In the genomic region with DNA sequence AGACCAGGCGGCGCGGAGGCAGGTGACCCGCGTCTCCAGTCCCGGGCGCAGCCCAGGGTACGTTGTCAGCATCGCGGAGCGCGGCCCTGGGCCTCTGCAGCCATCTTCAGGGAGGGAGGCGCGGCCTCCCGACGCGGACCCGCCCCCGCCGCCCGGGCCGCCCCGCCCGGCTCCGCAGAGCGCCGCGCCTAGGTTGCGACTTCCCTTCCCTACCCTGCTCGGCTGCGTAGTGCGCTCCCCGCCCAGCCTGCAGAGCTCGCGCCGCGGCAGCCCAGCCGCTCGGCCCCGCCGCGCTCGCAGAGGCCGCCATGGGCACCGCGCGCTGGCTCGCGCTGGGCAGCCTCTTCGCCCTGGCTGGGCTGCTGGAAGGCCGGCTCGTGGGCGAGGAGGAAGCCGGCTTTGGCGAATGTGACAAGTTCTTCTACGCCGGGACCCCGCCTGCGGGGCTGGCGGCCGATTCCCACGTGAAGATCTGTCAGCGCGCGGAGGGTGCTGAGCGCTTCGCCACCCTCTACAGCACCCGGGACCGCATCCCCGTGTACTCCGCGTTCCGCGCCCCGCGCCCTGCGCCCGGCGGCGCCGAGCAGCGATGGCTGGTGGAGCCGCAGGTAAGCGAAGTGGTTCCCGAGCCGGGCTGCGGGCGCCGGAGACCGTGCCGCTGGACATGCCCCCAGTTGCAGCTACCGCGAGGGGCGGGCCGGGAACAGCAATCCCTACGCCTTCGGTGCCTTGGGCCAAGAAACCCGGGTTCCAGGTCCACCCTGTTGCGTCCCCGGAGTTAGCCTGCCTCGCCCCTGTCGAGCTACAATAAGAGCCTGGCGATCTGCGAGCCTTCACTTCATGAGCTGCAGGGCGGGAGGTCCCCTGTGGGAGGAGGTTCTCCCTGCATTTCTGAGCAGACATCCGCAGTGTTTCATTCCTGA, we compare ENCODE assay signal across 7 cellular contexts. TPM values are rescaled to one million over a fixed set of nuclear protein-coding genes. Genes with fewer than 3 reads are reported as not detected.
A peak's percentile ranks its signal among the peaks of the same experiment; 100 is the strongest.
DNase-seq lines count a peak whose midpoint lies in the region; ATAC-seq, FAIRE-seq and TF ChIP-seq lines count a peak whose summit lies in the region.

A gene with protein sequence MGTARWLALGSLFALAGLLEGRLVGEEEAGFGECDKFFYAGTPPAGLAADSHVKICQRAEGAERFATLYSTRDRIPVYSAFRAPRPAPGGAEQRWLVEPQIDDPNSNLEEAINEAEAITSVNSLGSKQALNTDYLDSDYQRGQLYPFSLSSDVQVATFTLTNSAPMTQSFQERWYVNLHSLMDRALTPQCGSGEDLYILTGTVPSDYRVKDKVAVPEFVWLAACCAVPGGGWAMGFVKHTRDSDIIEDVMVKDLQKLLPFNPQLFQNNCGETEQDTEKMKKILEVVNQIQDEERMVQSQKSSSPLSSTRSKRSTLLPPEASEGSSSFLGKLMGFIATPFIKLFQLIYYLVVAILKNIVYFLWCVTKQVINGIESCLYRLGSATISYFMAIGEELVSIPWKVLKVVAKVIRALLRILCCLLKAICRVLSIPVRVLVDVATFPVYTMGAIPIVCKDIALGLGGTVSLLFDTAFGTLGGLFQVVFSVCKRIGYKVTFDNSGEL (plus strand): TSS at position 227 of the 923 bp plus-strand sequence. CDS start 82 bp downstream, at position 309.

- H3K9me3 ChIP-seq in K562 (replicated peaks; ENCODE audit: control insufficient read depth, insufficient read depth, low read depth, low read length) = no peaks in the 10 kb centered on the region

- peak within 1 kb of the TSS; percentile 89 for H3K4me2 ChIP-seq in K562 (ENCODE audit: insufficient read depth, low read length)

- TF ChIP-seq POLR2A in K562 (conservative IDR thresholded peaks at IDR 0.05) = no peak; the same call in none of the 2 replicates

- intact Hi-C loops in K562 (cut with micrococcal nuclease) = loop anchor here (2.0 kb wide), 1 partner anchor 21 kb away; no protein-coding TSS in a partner anchor

- H3K27ac ChIP-seq in K562 (ENCODE audit: extremely low read depth, low read depth, low read length) = peak within 1 kb of the TSS; percentile 61

- TF ChIP-seq EP300 in K562 (IDR thresholded peaks at IDR 0.05; ENCODE audit: low read length) = no peak

- no peak for TF ChIP-seq RAD21 in K562 (CRISPR knock-in tag; conservative IDR thresholded peaks at IDR 0.05 in 1 of 2, IDR thresholded peaks at IDR 0.05 in 1 of 2)

- no peaks in the 10 kb centered on the region for H3K27me3 ChIP-seq in K562 (ENCODE audit: control insufficient read depth in 2 of 2, insufficient read depth in 2 of 2, low read length in 2 of 2)

- peak; percentile 89 for ATAC-seq in HG02610 (IDR thresholded peaks at IDR 0.05; ENCODE audit: unreplicated experiment)
- ATAC-seq in K562 = peak; percentile 98

- under 1% methylated on average over 68 of the region's 106 CpGs for WGBS in K562 (ENCODE audit: insufficient coverage, low coverage, missing lambda C conversion rate)

- H3K36me3 ChIP-seq in K562 (ENCODE audit: control insufficient read depth, insufficient read depth, low read length) = no peaks in the 10 kb centered on the region; the same call in 2 of the 3 replicates

- TF ChIP-seq CTCF in GM13977 (IDR thresholded peaks at IDR 0.05; ENCODE audit: extremely low read depth, insufficient read depth, missing control alignments) (peak; percentile 20), K562 (IDR thresholded peaks at IDR 0.05 in 2 of 3, conservative IDR thresholded peaks at IDR 0.05 in 1 of 3; ENCODE audit: insufficient read depth in 2 of 3, low read depth in 1 of 3, low read length in 3 of 3) (peak in 2 of 3 experiments; percentile 20 to 28; a peak in 1 of 6 replicates)

- peak within 1 kb of the TSS; percentile 96 for H2AFZ ChIP-seq in K562 (ENCODE audit: low read depth, low read length)

- CTCF ChIA-PET in K562 (lab: Yijun Ruan, JAX; ENCODE audit: low intra/inter-chr PET ratio) = no interaction called here

- peaks cover 3% of the 10 kb centered on the region; the same call in 1 of the 2 replicates for H4K20me1 ChIP-seq in K562 (replicated peaks; ENCODE audit: control insufficient read depth, insufficient read depth, low read length)

- H3K4me3 ChIP-seq in K562 (peak within 1 kb of the TSS; percentile 79), iPS-11a (ENCODE audit: low read depth, low read length) (peak within 1 kb of the TSS; percentile 67), skeletal muscle cell (ENCODE audit: low read depth, low read length) (peak within 1 kb of the TSS; percentile 87)

- in situ Hi-C loops in GM13977 (cut with MboI; ENCODE audit: low pct_unique_long_range_greater_than_20kb, low sequenced_read_pairs, unreplicated experiment) (no loop called here), K562 (cut with MboI) (no loop called here)

- peaks cover 15% of the 10 kb centered on the region; the same call in 2 of the 3 replicates for H3K79me2 ChIP-seq in K562 (ENCODE audit: control insufficient read depth, insufficient read depth, low read length)

- no TSS peak for BruUV-seq in K562 (replicated peaks; lab: Mats Ljungman, UMichigan)

- H3K9me1 ChIP-seq in K562 (ENCODE audit: control insufficient read depth, insufficient read depth, low read length) = no peaks in the 10 kb centered on the region

- POLR2A ChIA-PET in K562 (lab: Yijun Ruan, JAX) = interaction anchor here (0.7 to 5.8 kb wide), 8 partner anchors 9 to 793 kb away, joined by 3 to 37 read pairs (median 4); no protein-coding TSS in a partner anchor

- peaks cover 26 to 33% of the 10 kb centered on the region in 2 experiments for H3K4me1 ChIP-seq in K562 (replicated peaks in 1 of 2; ENCODE audit: control insufficient read depth in 2 of 2, insufficient read depth in 2 of 2, low read length in 2 of 2)

- FAIRE-seq in K562 (lab: Jason Lieb, UNC) = no peak

- DNase-seq in GM13977 (ENCODE audit: low spot score) (peak; percentile 93), NCI-H1092 treated with DMSO at 0.1 percent for 48 hours (lab: John Stamatoyannopoulos, UW) (peak; percentile 77), T1000 (lab: John Stamatoyannopoulos, UW) (peak; percentile 43), K562 (ENCODE audit: extremely low read depth in 1 of 4, low spot score in 3 of 4) (peak; percentile 89 to 91 (median 89)), skeletal muscle cell (ENCODE audit: low read depth) (peak; percentile 51)

- peak within 1 kb of the TSS; percentile 76 to 93 for H3K9ac ChIP-seq in K562 (ENCODE audit: insufficient read depth in 1 of 2, low read depth in 2 of 2, low read length in 2 of 2)

TF ChIP-seq in K562, 482 proteins besides CTCF, POLR2A, EP300 and RAD21 (continues in another document):
- TF ChIP-seq, protein P1, sequence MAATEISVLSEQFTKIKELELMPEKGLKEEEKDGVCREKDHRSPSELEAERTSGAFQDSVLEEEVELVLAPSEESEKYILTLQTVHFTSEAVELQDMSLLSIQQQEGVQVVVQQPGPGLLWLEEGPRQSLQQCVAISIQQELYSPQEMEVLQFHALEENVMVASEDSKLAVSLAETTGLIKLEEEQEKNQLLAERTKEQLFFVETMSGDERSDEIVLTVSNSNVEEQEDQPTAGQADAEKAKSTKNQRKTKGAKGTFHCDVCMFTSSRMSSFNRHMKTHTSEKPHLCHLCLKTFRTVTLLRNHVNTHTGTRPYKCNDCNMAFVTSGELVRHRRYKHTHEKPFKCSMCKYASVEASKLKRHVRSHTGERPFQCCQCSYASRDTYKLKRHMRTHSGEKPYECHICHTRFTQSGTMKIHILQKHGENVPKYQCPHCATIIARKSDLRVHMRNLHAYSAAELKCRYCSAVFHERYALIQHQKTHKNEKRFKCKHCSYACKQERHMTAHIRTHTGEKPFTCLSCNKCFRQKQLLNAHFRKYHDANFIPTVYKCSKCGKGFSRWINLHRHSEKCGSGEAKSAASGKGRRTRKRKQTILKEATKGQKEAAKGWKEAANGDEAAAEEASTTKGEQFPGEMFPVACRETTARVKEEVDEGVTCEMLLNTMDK (IDR thresholded peaks at IDR 0.05; ENCODE audit: borderline replicate concordance, insufficient read depth, low read depth, low read length, poor library complexity, severe bottlenecking) = peak; percentile 3
- TF ChIP-seq RFX5 (IDR thresholded peaks at IDR 0.05; ENCODE audit: low read depth, low read length) (no peak), SMAD4 (CRISPR knock-in tag; conservative IDR thresholded peaks at IDR 0.05) (peak; percentile 72), SOX6 (IDR thresholded peaks at IDR 0.05) (0 out of 2 replicates have a peak, but pooled peaks have one; percentile 26), CTBP1 (IDR thresholded peaks at IDR 0.05; ENCODE audit: borderline replicate concordance) (peak; percentile 97)
- TF ChIP-seq, protein P2, sequence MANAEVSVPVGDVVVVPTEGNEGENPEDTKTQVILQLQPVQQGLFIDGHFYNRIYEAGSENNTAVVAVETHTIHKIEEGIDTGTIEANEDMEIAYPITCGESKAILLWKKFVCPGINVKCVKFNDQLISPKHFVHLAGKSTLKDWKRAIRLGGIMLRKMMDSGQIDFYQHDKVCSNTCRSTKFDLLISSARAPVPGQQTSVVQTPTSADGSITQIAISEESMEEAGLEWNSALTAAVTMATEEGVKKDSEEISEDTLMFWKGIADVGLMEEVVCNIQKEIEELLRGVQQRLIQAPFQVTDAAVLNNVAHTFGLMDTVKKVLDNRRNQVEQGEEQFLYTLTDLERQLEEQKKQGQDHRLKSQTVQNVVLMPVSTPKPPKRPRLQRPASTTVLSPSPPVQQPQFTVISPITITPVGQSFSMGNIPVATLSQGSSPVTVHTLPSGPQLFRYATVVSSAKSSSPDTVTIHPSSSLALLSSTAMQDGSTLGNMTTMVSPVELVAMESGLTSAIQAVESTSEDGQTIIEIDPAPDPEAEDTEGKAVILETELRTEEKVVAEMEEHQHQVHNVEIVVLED (CRISPR knock-in tag; IDR thresholded peaks at IDR 0.05) = peak; percentile 70

RNA-seq across cellular contexts. Expression of the gene that starts here (rescaled TPM):
- 11.0 and 14.5 TPM in 2 replicates for total RNA-seq in K562 (2011; cell fraction: chromatin; rRNA removed; ENCODE audit: low replicate concordance)
- total RNA-seq in K562 (2011; cell fraction: nucleolus; rRNA removed) = 14.3 and 16.5 TPM in 2 replicates
- 18.3 and 21.3 TPM in 2 replicates for total RNA-seq in K562 (2011; cell fraction: nucleoplasm; rRNA removed)
- total RNA-seq in K562 (2014; rRNA removed) (9.8 and 10.3 TPM in 2 replicates), K562 (2014; rRNA removed; fragmentation: Illumina TruSeq; extraction: Trizol) (11.8 and 12.2 TPM in 2 replicates), K562 (2015; rRNA removed; fragmentation: Illumina TruSeq; extraction: Trizol) (8.3 and 8.4 TPM in 2 replicates), K562 (2021) (9.7 and 10.5 TPM in 2 replicates)
- polyA plus RNA-seq in K562 (2011; rRNA removed) (9.4 and 10.3 TPM in 2 replicates), K562 (2014; fragmentation: Illumina TruSeq; extraction: Trizol) (8.1 and 9.3 TPM in 2 replicates), K562 (2014; fragmentation: Nextera tagmentation; extraction: Ambion mirVana) (1 to 10 TPM; 4.2 to 4.4 TPM), K562 (2014; rRNA removed) (5.1 and 5.2 TPM in 2 replicates)
- polyA plus RNA-seq in K562 (2011; cell fraction: cytosol; rRNA removed) = 5.9 and 8.7 TPM in 2 replicates
- 5.8 and 9.7 TPM in 2 replicates for polyA plus RNA-seq in K562 (2011; cell fraction: nucleus; rRNA removed)
- 7.6 and 8.2 TPM in 2 replicates for polyA plus RNA-seq in K562 (2012)
- 16.0 and 20.7 TPM in 2 replicates for polyA minus RNA-seq in K562 (2011; rRNA and poly(A)+ RNA removed)
- polyA minus RNA-seq in K562 (2011; cell fraction: cytosol; rRNA and poly(A)+ RNA removed) = 8.1 and 8.5 TPM in 2 replicates
- 6.1 and 14.1 TPM in 2 replicates for polyA minus RNA-seq in K562 (2011; cell fraction: nucleus; rRNA and poly(A)+ RNA removed)

Comparison
In these comparisons a context has a peak if more than half of its experiments do, and no peak if none do; other contexts are left out.
1. Peak in every context shown above with its lines: DNase-seq, ATAC-seq, H3K4me3 ChIP-seq and H3K27ac ChIP-seq.
2. DNase-seq: peak in every context shown above with its lines; median percentile 93 in GM13977; 89 in K562; 77 in NCI-H1092 treated with DMSO at 0.1 percent for 48 hours; 51 in skeletal muscle cell; 43 in T1000.